Comparison of ENCODE assay signal across 13 cellular contexts in genomic region chr1:30411206-30411605, GRCh38.
"Had no signal": no experiment of that assay in that cellular context is flagged by ENCODE, and none has a peak within 500 bp of the region (broad histone marks: within the 10 kb centered on the region; RNA-seq: fewer than 3 reads in every experiment).

No MANE protein-coding gene starts in this region.

- DNase-seq: activated CD4-positive, CD25-positive, alpha-beta regulatory T cell treated with anti-CD3 and anti-CD28 coated beads, Interleukin-2, amount 50 U/mL, for 72 hours; activated gamma-delta T cell treated with Interleukin-2 at 50 U/mL for 16 hours; activated naive CD8-positive, alpha-beta T cell treated with anti-CD3 and anti-CD28 coated beads for 36 hours; activated T-cell treated with anti-CD3 and anti-CD28 coated beads, Interleukin-2, amount 50 U/mL, for 1 hour; anterior cingulate cortex; esophagus squamous epithelium; foreskin fibroblast; glutamatergic neuron; immature natural killer cell; left cardiac atrium; nephron progenitor cell; transverse colon had no signal

- ATAC-seq: left cardiac atrium had no signal

- H3K36me3 Mint-ChIP-seq: activated naive CD8-positive, alpha-beta T cell treated with anti-CD3 and anti-CD28 coated beads for 36 hours; immature natural killer cell had no signal

- H3K4me3 ChIP-seq: esophagus squamous epithelium, skin epidermis, transverse colon had no signal

- H3K36me3 ChIP-seq: esophagus squamous epithelium, transverse colon had no signal

- H3K27ac ChIP-seq: esophagus squamous epithelium, skin epidermis, transverse colon had no signal

- H3K4me3 Mint-ChIP-seq: activated naive CD8-positive, alpha-beta T cell treated with anti-CD3 and anti-CD28 coated beads for 36 hours; immature natural killer cell; nephron progenitor cell had no signal

- H3K27me3 ChIP-seq: transverse colon had no signal

- H3K9me3 ChIP-seq: esophagus squamous epithelium, transverse colon had no signal

- H3K4me1 Mint-ChIP-seq: activated naive CD8-positive, alpha-beta T cell treated with anti-CD3 and anti-CD28 coated beads for 36 hours; immature natural killer cell had no signal

- H3K27ac Mint-ChIP-seq: activated naive CD8-positive, alpha-beta T cell treated with anti-CD3 and anti-CD28 coated beads for 36 hours; immature natural killer cell had no signal

- H3K4me1 ChIP-seq: transverse colon had no signal

- H3K9me3 Mint-ChIP-seq: activated naive CD8-positive, alpha-beta T cell treated with anti-CD3 and anti-CD28 coated beads for 36 hours; immature natural killer cell; nephron progenitor cell had no signal
